8 cellular contexts compared by ENCODE assay signal in the genomic region with DNA sequence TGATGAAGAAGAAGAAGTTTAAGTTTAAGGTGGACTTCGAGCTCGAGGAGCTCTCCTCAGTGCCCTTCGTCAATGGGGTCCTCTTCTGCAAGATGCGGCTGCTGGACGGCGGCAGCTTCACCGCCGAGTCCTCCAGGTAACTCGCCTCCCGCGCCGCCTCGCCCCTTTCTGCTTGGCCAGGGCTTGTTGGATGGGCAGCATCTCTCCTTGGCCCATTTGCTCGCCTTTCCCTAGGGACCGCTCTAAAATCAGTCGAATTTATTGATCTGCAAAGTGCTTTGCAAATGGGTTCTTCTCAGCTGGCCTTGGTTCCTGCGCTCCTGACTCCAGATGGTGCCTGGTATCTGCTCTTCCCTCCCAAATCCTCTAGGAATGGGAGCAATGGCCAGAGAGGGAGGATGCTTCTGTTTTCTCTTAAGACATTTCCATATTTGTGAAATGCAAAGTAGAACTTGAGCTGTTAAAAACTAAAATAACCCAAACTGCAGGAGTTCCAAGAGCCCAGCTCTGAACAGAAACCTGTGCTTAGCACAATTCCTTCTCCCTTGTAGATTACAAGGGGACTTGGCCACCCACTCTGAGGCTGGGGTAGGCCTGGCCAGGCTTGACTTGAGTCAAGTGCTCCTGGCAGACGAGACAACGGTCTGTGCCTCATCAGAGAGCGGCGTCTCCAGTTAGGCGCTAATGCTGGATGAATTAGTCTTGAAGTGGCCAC. TPM values are rescaled to one million over a fixed set of nuclear protein-coding genes. Genes with fewer than 3 reads are reported as not detected.
A peak's percentile ranks its signal among the peaks of the same experiment; 100 is the strongest.
DNase-seq lines count a peak whose midpoint lies in the region; ATAC-seq and TF ChIP-seq lines count a peak whose summit lies in the region.

No MANE protein-coding gene starts in this region.

- H3K9ac ChIP-seq in neural cell (ENCODE audit: low read length), result peak overlapping the region; percentile 67

- peak overlapping the region; percentile 29; the same call in 1 of the 2 replicates for H2AFZ ChIP-seq in OCI-LY7 (ENCODE audit: low read length)
- H2AFZ ChIP-seq in neural cell (ENCODE audit: low read depth, low read length), result no peak overlapping the region

- intact Hi-C loops in CD4-positive, alpha-beta T cell (cut with DNase I, micrococcal nuclease), result loop anchor here (1.0 to 2.0 kb wide), 7 partner anchors 48 to 778 kb away; a partner anchor contains a TSS
- intact Hi-C loops in OCI-LY7 (cut with micrococcal nuclease; ENCODE audit: unreplicated experiment) (loop anchor here (1.0 to 5.0 kb wide), 3 partner anchors 48 to 783 kb away; no protein-coding TSS in a partner anchor), upper lobe of right lung (cut with DNase I) (no loop called here)

- peak overlapping the region; percentile 88 for H3K27ac Mint-ChIP-seq in CD4-positive, alpha-beta T cell

- no peaks in the 10 kb centered on the region for H3K9me3 Mint-ChIP-seq in CD4-positive, alpha-beta T cell
- no peaks in the 10 kb centered on the region for H3K9me3 Mint-ChIP-seq in activated T-cell treated with anti-CD3 and anti-CD28 coated beads, Interleukin-2, amount 50 U/mL, for 4 hours

- no TSS peak for BruUV-seq in OCI-LY7 (replicated peaks; lab: Mats Ljungman, UMichigan)

- peaks cover 5% of the 10 kb centered on the region for H3K36me3 Mint-ChIP-seq in CD4-positive, alpha-beta T cell (ENCODE audit: low read depth)
- H3K36me3 Mint-ChIP-seq in activated T-cell treated with anti-CD3 and anti-CD28 coated beads, Interleukin-2, amount 50 U/mL, for 4 hours (ENCODE audit: insufficient read depth), result no peaks in the 10 kb centered on the region

- CTCF ChIA-PET in CD4-positive, alpha-beta T cell (lab: Charles Lee), result interaction anchor here (0.7 to 4.3 kb wide), 35 partner anchors 10 to 552 kb away, joined by 3 to 77 read pairs (median 4); a partner anchor contains a TSS
- CTCF ChIA-PET in OCI-LY7 (lab: Charles Lee; ENCODE audit: unreplicated experiment), result interaction anchor here (0.6 to 2.2 kb wide), 4 partner anchors 21 to 132 kb away, joined by 3 to 15 read pairs (median 6); a partner anchor contains a TSS

- H3K4me3 Mint-ChIP-seq in CD4-positive, alpha-beta T cell, result peak overlapping the region; percentile 99
- peak overlapping the region; percentile 95 for H3K4me3 Mint-ChIP-seq in activated T-cell treated with anti-CD3 and anti-CD28 coated beads, Interleukin-2, amount 50 U/mL, for 4 hours

- no peaks in the 10 kb centered on the region for H3K9me3 ChIP-seq in CD4-positive, alpha-beta T cell (ENCODE audit: control insufficient read depth, low read length)
- no peaks in the 10 kb centered on the region for H3K9me3 ChIP-seq in OCI-LY7 (ENCODE audit: low read length)
- no peaks in the 10 kb centered on the region for H3K9me3 ChIP-seq in neural cell (ENCODE audit: low read length)
- no peaks in the 10 kb centered on the region for H3K9me3 ChIP-seq in upper lobe of right lung

- no peaks in the 10 kb centered on the region; the same call in 1 of the 2 replicates for H4K20me1 ChIP-seq in OCI-LY7 (ENCODE audit: insufficient read depth, low read length)
- no peaks in the 10 kb centered on the region for H4K20me1 ChIP-seq in neural cell (ENCODE audit: insufficient read depth)

- no peak overlapping the region for H3K27ac ChIP-seq in CD4-positive, alpha-beta T cell (ENCODE audit: low read depth, low read length)
- H3K27ac ChIP-seq in OCI-LY7 (ENCODE audit: low read depth, low read length, poor library complexity, severe bottlenecking) (peak overlapping the region; percentile 49), neural cell (ENCODE audit: low read length) (no peak overlapping the region), upper lobe of right lung (peak overlapping the region; percentile 71)

- no peaks in the 10 kb centered on the region for H3K27me3 Mint-ChIP-seq in CD4-positive, alpha-beta T cell
- no peaks in the 10 kb centered on the region for H3K27me3 Mint-ChIP-seq in activated T-cell treated with anti-CD3 and anti-CD28 coated beads, Interleukin-2, amount 50 U/mL, for 4 hours (ENCODE audit: low read depth)

- H3K79me2 ChIP-seq in OCI-LY7 (ENCODE audit: insufficient read depth, low read depth, low read length) (peaks cover 34% of the 10 kb centered on the region; the same call in 1 of the 2 replicates), neural cell (replicated peaks; ENCODE audit: insufficient read depth, low read length) (peaks cover 10% of the 10 kb centered on the region)

- POLR2A ChIA-PET in CD4-positive, alpha-beta T cell (lab: Charles Lee), result interaction anchor here (0.6 to 5.0 kb wide), 21 partner anchors 9 to 360 kb away, joined by 3 to 66 read pairs (median 3); a partner anchor contains a TSS
- POLR2A ChIA-PET in OCI-LY7 (lab: Charles Lee), result interaction anchor here (1.0 to 3.2 kb wide), 9 partner anchors 10 to 1202 kb away, joined by 3 to 20 read pairs (median 5); a partner anchor contains a TSS

- TF ChIP-seq EP300 in neural cell (conservative IDR thresholded peaks at IDR 0.05; ENCODE audit: poor library complexity, severe bottlenecking), result no peak

- peaks cover 47% of the 10 kb centered on the region for H3K4me1 Mint-ChIP-seq in CD4-positive, alpha-beta T cell (ENCODE audit: low read depth)
- H3K4me1 Mint-ChIP-seq in activated T-cell treated with anti-CD3 and anti-CD28 coated beads, Interleukin-2, amount 50 U/mL, for 4 hours (ENCODE audit: low read depth), result peaks cover 41% of the 10 kb centered on the region

- TF ChIP-seq CTCF in CD4-positive, alpha-beta T cell (IDR thresholded peaks at IDR 0.05), result no peak
- TF ChIP-seq CTCF in OCI-LY7 (conservative IDR thresholded peaks at IDR 0.05; ENCODE audit: low read length), result no peak; the same call in 1 of the 2 replicates
- TF ChIP-seq CTCF in fibroblast of the aortic adventitia (IDR thresholded peaks at IDR 0.05; ENCODE audit: insufficient read depth, low read length), result no peak
- TF ChIP-seq CTCF in neural cell (IDR thresholded peaks at IDR 0.05; ENCODE audit: poor library complexity, severe bottlenecking), result no peak
- peak; percentile 3 for TF ChIP-seq CTCF in upper lobe of right lung (IDR thresholded peaks at IDR 0.05)

- DNase-seq in CD4-positive, alpha-beta T cell, result peak in 9 of 10 experiments; percentile 10 to 44 (median 29)
- DNase-seq in OCI-LY7 (ENCODE audit: low spot score), result peak; percentile 81
- DNase-seq in activated T-cell treated with anti-CD3 and anti-CD28 coated beads, Interleukin-2, amount 50 U/mL, for 4 hours, result peak; percentile 35
- DNase-seq in fibroblast of the aortic adventitia (ENCODE audit: low read depth), result peak; percentile 57
- peak; percentile 66 for DNase-seq in upper lobe of right lung

- H3K9me2 ChIP-seq in OCI-LY7 (ENCODE audit: insufficient read depth, low read length), result no peaks in the 10 kb centered on the region
- no peaks in the 10 kb centered on the region for H3K9me2 ChIP-seq in neural cell (ENCODE audit: insufficient read depth, low read length)

- H3K4me3 ChIP-seq in OCI-LY7 (ENCODE audit: low read depth, low read length, poor library complexity, severe bottlenecking) (peak overlapping the region; percentile 72), fibroblast of the aortic adventitia (ENCODE audit: low read depth, low read length) (peak overlapping the region; percentile 92), neural cell (ENCODE audit: low read length) (peak overlapping the region; percentile 84), upper lobe of right lung (peak overlapping the region; percentile 71)

- peak overlapping the region; percentile 79 for H3K4me2 ChIP-seq in OCI-LY7 (ENCODE audit: low read length)
- H3K4me2 ChIP-seq in neural cell (ENCODE audit: low read length), result peak overlapping the region; percentile 94

- H3K36me3 ChIP-seq in OCI-LY7 (ENCODE audit: insufficient read depth, low read length) (no peaks in the 10 kb centered on the region), neural cell (ENCODE audit: insufficient read depth, low read length) (no peaks in the 10 kb centered on the region), upper lobe of right lung (no peaks in the 10 kb centered on the region)

- ATAC-seq in CD4-positive, alpha-beta T cell (ENCODE audit: poor library complexity), result peak; percentile 9
- peak; percentile 50 for ATAC-seq in GM19395 (IDR thresholded peaks at IDR 0.05; ENCODE audit: unreplicated experiment)
- ATAC-seq in HG03575 (IDR thresholded peaks at IDR 0.05; ENCODE audit: extremely low read depth, insufficient number of reproducible peaks, low FRiP score, unreplicated experiment), result peak; percentile 21
- ATAC-seq in activated T-cell treated with anti-CD3 and anti-CD28 coated beads, Interleukin-2, amount 50 U/mL, for 4 hours, result peak in 1 of 2 donors; percentile 13
- peak; percentile 54 for ATAC-seq in upper lobe of right lung

- no peaks in the 10 kb centered on the region for H3K27me3 ChIP-seq in CD4-positive, alpha-beta T cell (ENCODE audit: control insufficient read depth, insufficient read depth, low read length)
- H3K27me3 ChIP-seq in neural cell (ENCODE audit: insufficient read depth, low read depth, low read length), result no peaks in the 10 kb centered on the region
- no peaks in the 10 kb centered on the region for H3K27me3 ChIP-seq in upper lobe of right lung

- no peak for TF ChIP-seq RAD21 in neural cell (conservative IDR thresholded peaks at IDR 0.05)

- peaks cover 56% of the 10 kb centered on the region for H3K4me1 ChIP-seq in OCI-LY7 (ENCODE audit: insufficient read depth, low read length, poor library complexity, severe bottlenecking)
- H3K4me1 ChIP-seq in upper lobe of right lung, result peaks cover 29% of the 10 kb centered on the region

- no peaks in the 10 kb centered on the region for H3F3A ChIP-seq in neural cell (ENCODE audit: insufficient read depth, low read length, poor library complexity, severe bottlenecking)

TF ChIP-seq in neural cell, 6 proteins besides CTCF, POLR2A, EP300 and RAD21 (continues in another document):
- TF ChIP-seq EZH2 (IDR thresholded peaks at IDR 0.05; ENCODE audit: borderline replicate concordance, insufficient read depth, low read length, poor library complexity, severe bottlenecking), result no peak
- peak; percentile 27 for TF ChIP-seq TAF1 (IDR thresholded peaks at IDR 0.05; ENCODE audit: low read depth)
- no peak for TF ChIP-seq POLR2AphosphoS5 (IDR thresholded peaks at IDR 0.05)
- TF ChIP-seq MXI1 (conservative IDR thresholded peaks at IDR 0.05; ENCODE audit: poor library complexity, severe bottlenecking), result peak; percentile 29

RNA-seq across cellular contexts. Expression of a gene that starts 0.7 kb away (rescaled TPM):
- 10 to 100 TPM; 11.6 to 12.2 TPM for total RNA-seq in CD4-positive, alpha-beta T cell
- total RNA-seq in OCI-LY7 (2014; rRNA removed; shearing (Covaris generic)), result 21.3 and 24.7 TPM in 2 replicates
- total RNA-seq in OCI-LY7 (2022) (23.1 and 27.1 TPM in 2 replicates), fibroblast of the aortic adventitia (ENCODE audit: low replicate concordance) (37.9 and 51.1 TPM in 2 replicates), upper lobe of right lung (12.7 TPM)
- total RNA-seq in activated T-cell treated with anti-CD3 and anti-CD28 coated beads, Interleukin-2, amount 50 U/mL, for 4 hours, result 1 to 10 TPM; 5.1 to 7.3 (median 6.4) TPM
- 13.1 and 13.2 TPM in 2 replicates for polyA plus RNA-seq in neural cell
- 20.5 and 21.0 TPM in 2 replicates for polyA minus RNA-seq in neural cell

Comparison
In these comparisons a context has a peak if more than half of its experiments do, and no peak if none do; other contexts are left out.
1. DNase-seq: peak in every context shown above with its lines; median percentile 81 in OCI-LY7; 66 in upper lobe of right lung; 57 in fibroblast of the aortic adventitia; 35 in activated T-cell treated with anti-CD3 and anti-CD28 coated beads, Interleukin-2, amount 50 U/mL, for 4 hours; 29 in CD4-positive, alpha-beta T cell.
2. H3K27ac ChIP-seq: peak in OCI-LY7 (single experiment) and upper lobe of right lung (single experiment); none in CD4-positive, alpha-beta T cell (single experiment) and neural cell (single experiment).
3. Peak in every context shown above with its lines, with median percentiles within 50 percentile points of each other: H3K4me3 ChIP-seq.